8 cellular contexts compared by ENCODE assay signal in genomic region chr5:138464018-138464387, GRCh38. TPM values are rescaled to one million over a fixed set of nuclear protein-coding genes. Genes with fewer than 3 reads are reported as not detected.
DNase-seq lines count a peak whose midpoint lies in the region; ATAC-seq and TF ChIP-seq lines count a peak whose summit lies in the region.

No MANE protein-coding gene starts in this region.

- POLR2A ChIA-PET in naive thymus-derived CD8-positive, alpha-beta T cell (lab: Charles Lee), result interaction anchor here (0.6 to 3.4 kb wide), 8 partner anchors 11 to 112 kb away, joined by 5 to 21 read pairs (median 12); partner anchors contain the start of genes HSPA9 and KDM3B

- DNase-seq in DMS79 treated with DMSO at 0.1 percent for 48 hours (lab: John Stamatoyannopoulos, UW), result peak; percentile 53
- peak; percentile 96 for DNase-seq in KBM-7
- DNase-seq in activated T-helper 1 cell treated with Interleukin-2 at 50 U/mL for 16 hours (ENCODE audit: low read depth), result peak; percentile 92
- DNase-seq in fibroblast of gingiva (ENCODE audit: low read depth), result peak; percentile 95
- peak; percentile 86 to 98 (median 94) for DNase-seq in naive thymus-derived CD8-positive, alpha-beta T cell
- DNase-seq in stimulated activated naive B cell treated with anti-CD40 and anti-IgM and Interleukin-4, amounts not matched to agents 10 μg/mL and 1 μg/mL and 100 μg/mL, for 72 hours, result peak; percentile 94

- H3K36me3 Mint-ChIP-seq in naive thymus-derived CD8-positive, alpha-beta T cell, result peaks cover 0 to 21% (median 6%) of the 10 kb centered on the region in 3 donors
- peaks cover 21 to 28% of the 10 kb centered on the region in 2 donors for H3K36me3 Mint-ChIP-seq in stimulated activated naive B cell treated with anti-CD40 and anti-IgM and Interleukin-4, amounts not matched to agents 10 μg/mL and 1 μg/mL and 100 μg/mL, for 72 hours

- H3K27ac Mint-ChIP-seq in naive thymus-derived CD8-positive, alpha-beta T cell, result peak overlapping the region in 9 of 10 donors; percentile 76 to 97 (median 95)
- H3K27ac Mint-ChIP-seq in stimulated activated naive B cell treated with anti-CD40 and anti-IgM and Interleukin-4, amounts not matched to agents 10 μg/mL and 1 μg/mL and 100 μg/mL, for 72 hours, result peak overlapping the region; percentile 96

- H3K27me3 Mint-ChIP-seq in naive thymus-derived CD8-positive, alpha-beta T cell, result no peaks in the 10 kb centered on the region
- H3K27me3 Mint-ChIP-seq in stimulated activated naive B cell treated with anti-CD40 and anti-IgM and Interleukin-4, amounts not matched to agents 10 μg/mL and 1 μg/mL and 100 μg/mL, for 72 hours, result peaks cover 0 to 3% of the 10 kb centered on the region in 2 donors

- ATAC-seq in GM21717 (IDR thresholded peaks at IDR 0.05; ENCODE audit: unreplicated experiment), result peak; percentile 44
- ATAC-seq in naive thymus-derived CD8-positive, alpha-beta T cell, result peak; percentile 51 to 57
- ATAC-seq in stimulated activated naive B cell treated with anti-CD40 and anti-IgM and Interleukin-4, amounts not matched to agents 10 μg/mL and 1 μg/mL and 100 μg/mL, for 72 hours (replicated peaks), result peak; percentile 58 to 67

- in situ Hi-C loops in KBM-7 (cut with MboI; ENCODE audit: low pct_unique_long_range_greater_than_20kb, low sequenced_read_pairs), result no loop called here

- H3K9me3 Mint-ChIP-seq in naive thymus-derived CD8-positive, alpha-beta T cell, result no peaks in the 10 kb centered on the region
- peaks cover 0 to 2% of the 10 kb centered on the region in 2 donors for H3K9me3 Mint-ChIP-seq in stimulated activated naive B cell treated with anti-CD40 and anti-IgM and Interleukin-4, amounts not matched to agents 10 μg/mL and 1 μg/mL and 100 μg/mL, for 72 hours

- peak overlapping the region; percentile 84 to 95 (median 90) for H3K4me3 Mint-ChIP-seq in naive thymus-derived CD8-positive, alpha-beta T cell
- peak overlapping the region; percentile 87 to 89 for H3K4me3 Mint-ChIP-seq in stimulated activated naive B cell treated with anti-CD40 and anti-IgM and Interleukin-4, amounts not matched to agents 10 μg/mL and 1 μg/mL and 100 μg/mL, for 72 hours

- peaks cover 33 to 54% (median 49%) of the 10 kb centered on the region in 4 donors for H3K4me1 Mint-ChIP-seq in naive thymus-derived CD8-positive, alpha-beta T cell
- H3K4me1 Mint-ChIP-seq in stimulated activated naive B cell treated with anti-CD40 and anti-IgM and Interleukin-4, amounts not matched to agents 10 μg/mL and 1 μg/mL and 100 μg/mL, for 72 hours, result peaks cover 49 to 70% of the 10 kb centered on the region in 2 donors

TF ChIP-seq in PFSK-1, 5 proteins besides CTCF, POLR2A, EP300 and RAD21:
- TF ChIP-seq TAF1 (IDR thresholded peaks at IDR 0.05; ENCODE audit: borderline replicate concordance, insufficient read depth, low read length), result peak; percentile 54; the same call in 1 of the 2 replicates
- TF ChIP-seq REST (IDR thresholded peaks at IDR 0.05; ENCODE audit: insufficient read depth in 1 of 2, low read depth in 2 of 2, low read length in 2 of 2), result no peak

RNA-seq across cellular contexts. Expression of gene EGR1, which starts 1.3 kb away (rescaled TPM):
- 0.09 TPM for polyA plus RNA-seq in PFSK-1 (2012; ENCODE audit: insufficient read length, low read depth)
- total RNA-seq in naive thymus-derived CD8-positive, alpha-beta T cell, result 1 to 10 TPM; 1.8 to 2.2 TPM
- under 1 TPM in 2 of 3 donors, not detected in 1; 0.36 to 0.66 TPM for polyA plus RNA-seq in naive thymus-derived CD8-positive, alpha-beta T cell

RNA-seq across cellular contexts. Expression of gene REEP2, which starts 25.1 kb away (rescaled TPM):
- polyA plus RNA-seq in PFSK-1 (2012; ENCODE audit: insufficient read length, low read depth), result 13.4 TPM
- total RNA-seq in naive thymus-derived CD8-positive, alpha-beta T cell, result under 1 TPM; 0.44 to 0.75 TPM
- under 1 TPM in 2 of 3 donors, not detected in 1; 0.28 to 0.39 TPM for polyA plus RNA-seq in naive thymus-derived CD8-positive, alpha-beta T cell

Comparison
In these comparisons a context has a peak if more than half of its experiments do, and no peak if none do; other contexts are left out.
1. Peak in every context shown above with its lines: DNase-seq and ATAC-seq.